In the genomic region with DNA sequence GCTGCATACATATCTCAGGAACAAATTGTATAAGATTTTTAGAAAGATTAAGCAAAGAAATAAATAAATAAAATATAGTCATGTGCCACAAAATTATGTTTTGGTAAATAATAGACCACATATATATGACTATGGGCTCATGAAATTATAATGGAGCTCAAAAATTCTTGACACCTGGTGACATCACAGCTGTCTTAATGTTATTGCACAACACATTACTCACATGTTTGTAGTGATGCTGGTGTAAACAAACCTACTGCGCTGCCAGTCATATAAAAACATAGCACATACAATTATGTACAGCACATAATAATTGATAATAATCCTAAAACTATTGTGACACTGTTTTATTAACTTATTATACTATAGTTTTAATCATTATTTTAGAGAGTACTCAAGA, we compare ENCODE assay signal across 21 cellular contexts.
"Had no signal": no experiment of that assay in that cellular context is flagged by ENCODE, and none has a peak within 500 bp of the region (broad histone marks: within the 10 kb centered on the region; RNA-seq: fewer than 3 reads in every experiment).

No MANE protein-coding gene starts in this region.

- DNase-seq: Kasumi-1, MV-4-11, NCI-H1092, NCI-H1105 treated with DMSO at 0.1 percent for 48 hours, NCI-H1417 treated with DMSO at 0.1 percent for 48 hours, NCI-H146, NCI-H1694 treated with DMSO at 0.1 percent for 48 hours, NCI-H1930, NCI-H2081, NCI-H2107, NCI-H2227 treated with DMSO at 0.1 percent for 48 hours, NCI-H524, NCI-H526 treated with DMSO at 0.1 percent for 48 hours, NCI-H748 treated with DMSO at 0.1 percent for 48 hours, Right ventricle myocardium superior, RPMI8226, SIG-M5 had no signal

- H3K4me1 ChIP-seq: SJSA1 had no signal

- H3K27me3 ChIP-seq: SJSA1 had no signal

- H3K27ac ChIP-seq: KMS-11, SJSA1, SK-N-MC had no signal

- H3K4me3 ChIP-seq: SJSA1, SK-N-MC had no signal

- FAIRE-seq: RCC 7860 had no signal

- H3K36me3 ChIP-seq: SJSA1 had no signal

- H3K9me3 ChIP-seq: SJSA1 had no signal
